Comparison of ENCODE assay signal across 8 cellular contexts in genomic region chrX:7925867-7926472, GRCh38. TPM values are rescaled to one million over a fixed set of nuclear protein-coding genes. Genes with fewer than 3 reads are reported as not detected.
DNase-seq lines count a peak whose midpoint lies in the region; ATAC-seq, FAIRE-seq and TF ChIP-seq lines count a peak whose summit lies in the region.

No MANE protein-coding gene starts in this region.

- TF ChIP-seq POLR2A in stomach (IDR thresholded peaks at IDR 0.05) = no peak

- intact Hi-C loops in stomach (cut with DNase I; ENCODE audit: low total_unique reads) = no loop called here

- no peak for TF ChIP-seq EP300 in stomach (IDR thresholded peaks at IDR 0.05)

- H3K27me3 Mint-ChIP-seq in nephron (ENCODE audit: low read depth) = peaks cover 3% of the 10 kb centered on the region

- H3K4me1 ChIP-seq in stomach = peaks cover 0 to 18% (median 11%) of the 10 kb centered on the region in 4 donors

- no peaks in the 10 kb centered on the region for H3K36me3 Mint-ChIP-seq in nephron (ENCODE audit: low read depth)

- peak overlapping the region in 1 of 4 donors; percentile 65 for H3K4me3 ChIP-seq in stomach

- WGBS in stomach, 5 donors = 9 to 31% (median 19%) methylated on average over 8 to 9 of the region's 9 CpGs

- H3K36me3 ChIP-seq in stomach = peaks cover 0 to 30% (median 15%) of the 10 kb centered on the region in 4 donors

- peak overlapping the region; percentile 22 to 70 (median 62) for H3K27ac Mint-ChIP-seq in nephron

- no peaks in the 10 kb centered on the region for H3K9me3 Mint-ChIP-seq in nephron

- peaks cover 25% of the 10 kb centered on the region for H3K4me1 Mint-ChIP-seq in nephron

- H3K27me3 ChIP-seq in stomach = no peaks in the 10 kb centered on the region

- peak; percentile 33 for ATAC-seq in GM18502 (IDR thresholded peaks at IDR 0.05; ENCODE audit: poor library complexity, unreplicated experiment)
- ATAC-seq in HG03442 (IDR thresholded peaks at IDR 0.05; ENCODE audit: unreplicated experiment) = peak; percentile 25

- no peaks in the 10 kb centered on the region for H3K9me3 ChIP-seq in stomach

- DNase-seq in NCI-H82 (lab: John Stamatoyannopoulos, UW) (peak; percentile 74), epithelial cell of prostate (ENCODE audit: low read depth, low spot score) (no peak), stomach (peak; percentile 63)
- peak; percentile 61 for DNase-seq in activated CD8-positive, alpha-beta memory T cell treated with anti-CD3 and anti-CD28 coated beads, Interleukin-2, amount 50 U/mL, for 4 hours

- H3K27ac ChIP-seq in epithelial cell of prostate (peak overlapping the region; percentile 76), stomach (no peak overlapping the region)

- peak overlapping the region; percentile 62 to 94 (median 89) for H3K4me3 Mint-ChIP-seq in nephron

- TF ChIP-seq CTCF in nephron (IDR thresholded peaks at IDR 0.05; ENCODE audit: unreplicated experiment in 3 of 3) = peak; percentile 79 to 82 (median 80)
- peak in 4 of 7 experiments; percentile 15 to 69 (median 49) for TF ChIP-seq CTCF in stomach (IDR thresholded peaks at IDR 0.05)

- FAIRE-seq in A204.1 (lab: Jason Lieb, UNC) = peak; percentile 40

RNA-seq across cellular contexts. Expression of gene PNPLA4, which starts 1.2 kb away (rescaled TPM):
- total RNA-seq in stomach = 10 to 100 TPM in 3 of 5 donors, 1 to 10 TPM in 1, not detected in 1; 1.4 to 28.6 (median 17.1) TPM
- 10 to 100 TPM; 12.6 to 22.0 (median 14.0) TPM for polyA plus RNA-seq in stomach
